ENCODE assay signal across 17 cellular contexts in genomic region chr2:77268626-77269025, GRCh38.
DNase-seq lines count a peak whose midpoint lies in the region; ATAC-seq, FAIRE-seq and TF ChIP-seq lines count a peak whose summit lies in the region.
"Had no signal": no experiment of that assay in that cellular context is flagged by ENCODE, and none has a peak within 500 bp of the region (broad histone marks: within the 10 kb centered on the region; RNA-seq: fewer than 3 reads in every experiment).

No MANE protein-coding gene starts in this region.

- intact Hi-C loops in thyroid gland (cut with DNase I), result no loop called here

- no peaks in the 10 kb centered on the region for H3K36me3 Mint-ChIP-seq in astrocyte (ENCODE audit: low read depth, unreplicated experiment)
- H3K36me3 Mint-ChIP-seq: CD8-positive, alpha-beta memory T cell; IgD-negative memory B cell had no signal

- H3K27me3 ChIP-seq in astrocyte (ENCODE audit: insufficient read depth, low read length) (no peaks in the 10 kb centered on the region), fibroblast of lung (ENCODE audit: control insufficient read depth, insufficient read depth, low read length) (no peaks in the 10 kb centered on the region), Karpas-422 (ENCODE audit: low read length) (no peaks in the 10 kb centered on the region), thyroid gland (no peaks in the 10 kb centered on the region)
- H3K27me3 ChIP-seq: BLaER1 had no signal

- no peak for TF ChIP-seq CTCF in astrocyte (IDR thresholded peaks at IDR 0.05; ENCODE audit: insufficient read depth, low read depth, low read length)
- TF ChIP-seq CTCF in fibroblast of lung (conservative IDR thresholded peaks at IDR 0.05 in 1 of 2, IDR thresholded peaks at IDR 0.05 in 1 of 2; ENCODE audit: low read depth in 1 of 2, low read length in 2 of 2), result no peak
- TF ChIP-seq CTCF in retinal pigment epithelial cell (conservative IDR thresholded peaks at IDR 0.05; ENCODE audit: low read depth, low read length), result no peak
- TF ChIP-seq CTCF in thyroid gland (IDR thresholded peaks at IDR 0.05), result no peak

- H3K9me3 ChIP-seq in astrocyte (ENCODE audit: insufficient read depth, low read depth, low read length) (no peaks in the 10 kb centered on the region), fibroblast of lung (ENCODE audit: control insufficient read depth, insufficient read depth, low read depth, low read length) (no peaks in the 10 kb centered on the region), Karpas-422 (ENCODE audit: low read length) (peaks cover 11% of the 10 kb centered on the region), thyroid gland (no peaks in the 10 kb centered on the region)
- H3K9me3 ChIP-seq: BLaER1, Caco-2, HAP-1 had no signal

- no peak overlapping the region for H3K4me3 Mint-ChIP-seq in astrocyte (ENCODE audit: unreplicated experiment)
- H3K4me3 Mint-ChIP-seq: CD8-positive, alpha-beta memory T cell; IgD-negative memory B cell had no signal

- WGBS in thyroid gland, 2 donors, result 50 to 56% methylated on average over 3 of the region's 3 CpGs

- H2AFZ ChIP-seq in astrocyte (ENCODE audit: low read depth, low read length), result no peak overlapping the region
- H2AFZ ChIP-seq in fibroblast of lung (ENCODE audit: low read length), result no peak overlapping the region
- no peak overlapping the region for H2AFZ ChIP-seq in Karpas-422 (ENCODE audit: low read length)

- H3K79me2 ChIP-seq in astrocyte (ENCODE audit: insufficient read depth, low read length) (no peaks in the 10 kb centered on the region), fibroblast of lung (ENCODE audit: control insufficient read depth, insufficient read depth, low read length) (no peaks in the 10 kb centered on the region), Karpas-422 (ENCODE audit: low read length) (no peaks in the 10 kb centered on the region)

- H3K4me1 Mint-ChIP-seq in astrocyte (ENCODE audit: low read depth, unreplicated experiment), result peaks cover 1% of the 10 kb centered on the region
- H3K4me1 Mint-ChIP-seq: CD8-positive, alpha-beta memory T cell; IgD-negative memory B cell had no signal

- no peak for ATAC-seq in GM18511 (IDR thresholded peaks at IDR 0.05; ENCODE audit: unreplicated experiment)

- H3K9ac ChIP-seq in astrocyte (ENCODE audit: low read length) (no peak overlapping the region), fibroblast of lung (ENCODE audit: insufficient read depth, low read length) (no peak overlapping the region), Karpas-422 (ENCODE audit: low read length) (no peak overlapping the region)
- H3K9ac ChIP-seq: BLaER1 had no signal

- H3K27me3 Mint-ChIP-seq in astrocyte (ENCODE audit: low read depth, unreplicated experiment), result no peaks in the 10 kb centered on the region
- H3K27me3 Mint-ChIP-seq: IgD-negative memory B cell had no signal

- FAIRE-seq in astrocyte (lab: Jason Lieb, UNC), result no peak
- FAIRE-seq: GM18507 had no signal

- H3K4me1 ChIP-seq in astrocyte (ENCODE audit: insufficient read depth, low read length) (peaks cover 3% of the 10 kb centered on the region), fibroblast of lung (ENCODE audit: control insufficient read depth, extremely low read depth, insufficient read depth, low read length) (no peaks in the 10 kb centered on the region), Karpas-422 (ENCODE audit: low read length) (peaks cover 4% of the 10 kb centered on the region; the same call in 1 of the 2 replicates), thyroid gland (no peaks in the 10 kb centered on the region)
- H3K4me1 ChIP-seq: BLaER1, HAP-1 had no signal

- H3K4me3 ChIP-seq in astrocyte (ENCODE audit: insufficient read depth, low read depth, low read length) (no peak overlapping the region), fibroblast of lung (replicated peaks in 1 of 4; ENCODE audit: control extremely low read depth in 1 of 4, insufficient read depth in 1 of 4, low read depth in 3 of 4, low read length in 4 of 4) (no peak overlapping the region), retinal pigment epithelial cell (ENCODE audit: low read length) (no peak overlapping the region), Karpas-422 (ENCODE audit: low read length) (no peak overlapping the region), thyroid gland (replicated peaks in 1 of 3) (no peak overlapping the region)
- H3K4me3 ChIP-seq: BLaER1, HAP-1 had no signal

- H3K9me3 Mint-ChIP-seq in astrocyte (ENCODE audit: unreplicated experiment), result no peaks in the 10 kb centered on the region

- no peak overlapping the region for H3K27ac ChIP-seq in astrocyte (ENCODE audit: low read depth, low read length)
- no peak overlapping the region for H3K27ac ChIP-seq in fibroblast of lung (ENCODE audit: insufficient read depth, low read length)
- no peak overlapping the region for H3K27ac ChIP-seq in Karpas-422 (ENCODE audit: low read length)
- H3K27ac ChIP-seq in thyroid gland, result no peak overlapping the region
- H3K27ac ChIP-seq: BLaER1 had no signal

- H3K36me3 ChIP-seq in astrocyte (ENCODE audit: insufficient read depth, low read length), result no peaks in the 10 kb centered on the region
- no peaks in the 10 kb centered on the region for H3K36me3 ChIP-seq in fibroblast of lung (ENCODE audit: control insufficient read depth, insufficient read depth, low read length)
- H3K36me3 ChIP-seq in Karpas-422 (ENCODE audit: insufficient read depth, low read length), result no peaks in the 10 kb centered on the region
- no peaks in the 10 kb centered on the region for H3K36me3 ChIP-seq in thyroid gland
- H3K36me3 ChIP-seq: BLaER1, HAP-1 had no signal

- H4K20me1 ChIP-seq in astrocyte (ENCODE audit: insufficient read depth, low read length), result no peaks in the 10 kb centered on the region
- no peaks in the 10 kb centered on the region for H4K20me1 ChIP-seq in fibroblast of lung (ENCODE audit: control insufficient read depth, extremely low read depth, insufficient read depth, low read length)
- no peaks in the 10 kb centered on the region for H4K20me1 ChIP-seq in Karpas-422 (ENCODE audit: insufficient read depth, low read depth, low read length)
- H4K20me1 ChIP-seq: BLaER1 had no signal

- H3K9me2 ChIP-seq in Karpas-422 (replicated peaks; ENCODE audit: insufficient read depth, low read length), result no peaks in the 10 kb centered on the region

- peak; percentile 16 for DNase-seq in H4 (ENCODE audit: low spot score)
- DNase-seq in astrocyte (ENCODE audit: low read depth), result peak; percentile 27
- DNase-seq in fibroblast of lung (ENCODE audit: low read depth in 2 of 2), result peak; percentile 3 to 58
- peak; percentile 12 for DNase-seq in retinal pigment epithelial cell (ENCODE audit: low read depth)
- no peak for DNase-seq in Karpas-422
- no peak for DNase-seq in thyroid gland
- no peak for DNase-seq in dedifferentiated amniotic fluid mesenchymal stem cell (ENCODE audit: extremely low spot score)
- DNase-seq: AML-193; Caco-2; CD8-positive, alpha-beta memory T cell; DMS53; GOT3 had no signal

- TF ChIP-seq POLR2A in thyroid gland (IDR thresholded peaks at IDR 0.05), result no peak

- H3K27ac Mint-ChIP-seq in astrocyte (ENCODE audit: unreplicated experiment), result no peak overlapping the region
- H3K27ac Mint-ChIP-seq: CD8-positive, alpha-beta memory T cell; IgD-negative memory B cell had no signal

- H3K4me2 ChIP-seq in astrocyte (ENCODE audit: low read length), result no peak overlapping the region
- H3K4me2 ChIP-seq in fibroblast of lung (ENCODE audit: extremely low read depth, insufficient read depth, low read length), result no peak overlapping the region
- no peak overlapping the region for H3K4me2 ChIP-seq in Karpas-422 (ENCODE audit: low read depth, low read length, poor library complexity, severe bottlenecking)
- H3K4me2 ChIP-seq: BLaER1 had no signal

Comparison
In these comparisons a context has a peak if more than half of its experiments do, and no peak if none do; other contexts are left out.
1. DNase-seq: peak in H4 (single experiment), astrocyte (single experiment), fibroblast of lung (2 of 2) and retinal pigment epithelial cell (single experiment); none in Karpas-422 (single experiment), thyroid gland (0 of 2) and dedifferentiated amniotic fluid mesenchymal stem cell (single experiment).